ENCODE assay signal across 11 cellular contexts in the genomic region with DNA sequence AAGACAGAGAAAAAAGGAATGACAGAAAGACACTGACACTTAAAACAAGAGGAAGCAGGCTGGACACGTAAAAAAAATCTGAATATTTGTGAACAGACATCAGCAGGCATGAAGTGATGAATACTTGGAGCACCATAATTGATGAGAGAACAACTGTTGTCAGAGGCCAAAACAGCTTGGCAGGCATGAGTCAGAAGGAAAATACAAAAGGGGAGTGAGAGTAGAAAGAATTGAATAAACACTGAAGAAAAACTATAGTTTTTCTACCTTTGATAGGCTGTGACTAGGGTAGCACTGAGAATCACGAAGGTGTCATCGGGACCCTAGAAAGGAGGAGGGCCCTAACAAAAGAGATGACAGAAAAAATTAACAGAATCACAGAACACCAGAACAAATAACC. TPM values are rescaled to one million over a fixed set of nuclear protein-coding genes. Genes with fewer than 3 reads are reported as not detected.
DNase-seq lines count a peak whose midpoint lies in the region; ATAC-seq and TF ChIP-seq lines count a peak whose summit lies in the region.
"Had no signal": no experiment of that assay in that cellular context is flagged by ENCODE, and none has a peak within 500 bp of the region (broad histone marks: within the 10 kb centered on the region; RNA-seq: fewer than 3 reads in every experiment).

No MANE protein-coding gene starts in this region.

- H3K4me1 ChIP-seq in ACC112 (ENCODE audit: control insufficient read depth, insufficient read depth, low read length, unreplicated experiment) (peaks cover 15% of the 10 kb centered on the region), adipocyte (ENCODE audit: control insufficient read depth, insufficient read depth, low read length) (peaks cover 11% of the 10 kb centered on the region)

- CTCF ChIA-PET in RWPE1 (lab: Yijun Ruan, JAX) = interaction anchor here (1.5 kb wide), 1 partner anchor 13 kb away, joined by 5 read pairs; no protein-coding TSS in a partner anchor

- H3K36me3 ChIP-seq in ACC112 (ENCODE audit: insufficient read depth, low read length) (peaks cover 28% of the 10 kb centered on the region), adipocyte (ENCODE audit: control insufficient read depth, insufficient read depth, low read length, severe bottlenecking) (peaks cover 60% of the 10 kb centered on the region), kidney epithelial cell (ENCODE audit: control insufficient read depth, insufficient read depth, low read length) (no peaks in the 10 kb centered on the region)

- no peaks in the 10 kb centered on the region for H3K9me3 ChIP-seq in adipocyte (ENCODE audit: control insufficient read depth, low read length)

- no peak overlapping the region for H2AFZ ChIP-seq in ACC112 (ENCODE audit: low read length, unreplicated experiment)

- H3K27ac ChIP-seq in ACC112 (ENCODE audit: low read depth, low read length) = peak overlapping the region; percentile 70
- no peak overlapping the region for H3K27ac ChIP-seq in RWPE1

- TF ChIP-seq CTCF in kidney epithelial cell (IDR thresholded peaks at IDR 0.05; ENCODE audit: insufficient read depth, low read length, poor library complexity, severe bottlenecking) (no peak), RWPE1 (conservative IDR thresholded peaks at IDR 0.05; ENCODE audit: low read depth) (no peak)

- DNase-seq in ELR (ENCODE audit: low read depth) (peak; percentile 49), adipocyte (ENCODE audit: low read depth) (peak; percentile 57), kidney epithelial cell (ENCODE audit: low read depth) (peak; percentile 18), DMS153 treated with DMSO at 0.1 percent for 48 hours (lab: John Stamatoyannopoulos, UW; ENCODE audit: unreplicated experiment) (no peak), RWPE1 (ENCODE audit: low spot score) (no peak)
- DNase-seq: activated T-cell treated with anti-CD3 and anti-CD28 coated beads, Interleukin-2, amount 50 U/mL, for 1 hour; CD4-positive, alpha-beta T cell had no signal

- ATAC-seq in GM18519 (IDR thresholded peaks at IDR 0.05; ENCODE audit: low FRiP score, unreplicated experiment) (no peak), GM21528 (IDR thresholded peaks at IDR 0.05; ENCODE audit: low FRiP score, unreplicated experiment) (no peak)

- H3K9ac ChIP-seq in adipocyte (ENCODE audit: low read length) = no peak overlapping the region

- POLR2A ChIA-PET in RWPE1 (lab: Yijun Ruan, JAX; ENCODE audit: low non-redundant PET) = no interaction called here

- H3K4me3 ChIP-seq in ACC112 (ENCODE audit: low read depth, low read length) (no peak overlapping the region), adipocyte (ENCODE audit: low read length) (no peak overlapping the region), kidney epithelial cell (ENCODE audit: low read depth, low read length) (no peak overlapping the region)

- H3K79me2 ChIP-seq in ACC112 (ENCODE audit: control insufficient read depth, insufficient read depth, low read length, unreplicated experiment) = peaks cover 5% of the 10 kb centered on the region

- H3K27me3 ChIP-seq in ACC112 (ENCODE audit: insufficient read depth, low read length) (no peaks in the 10 kb centered on the region), adipocyte (replicated peaks; ENCODE audit: control insufficient read depth, insufficient read depth, low read length) (no peaks in the 10 kb centered on the region), kidney epithelial cell (ENCODE audit: control insufficient read depth, insufficient read depth, low read length) (no peaks in the 10 kb centered on the region)

RNA-seq across cellular contexts. Expression of gene GUCA2A, which starts 21.6 kb away (rescaled TPM):
- not detected in 2 replicates for total RNA-seq in kidney epithelial cell
- total RNA-seq: CD4-positive, alpha-beta T cell; RPMI7951 had no signal

RNA-seq across cellular contexts. Expression of gene GUCA2B, which starts 33.0 kb away (rescaled TPM):
- not detected in 2 replicates for total RNA-seq in kidney epithelial cell
- total RNA-seq: CD4-positive, alpha-beta T cell; RPMI7951 had no signal

Comparison
In these comparisons a context has a peak if more than half of its experiments do, and no peak if none do; other contexts are left out.
1. DNase-seq: peak in ELR (single experiment), adipocyte (single experiment) and kidney epithelial cell (single experiment); none in DMS153 treated with DMSO at 0.1 percent for 48 hours (single experiment) and RWPE1 (single experiment).